ENCODE assay signal across 1 cellular context in genomic region chr3:106342386-106342785, GRCh38.
TF ChIP-seq lines count a peak whose summit lies in the region.

No MANE protein-coding gene starts in this region.

TF ChIP-seq in GM12878, 131 proteins besides CTCF, POLR2A, EP300 and RAD21 (continued from another document):
- no peak for TF ChIP-seq IRF3 (IDR thresholded peaks at IDR 0.05)
- TF ChIP-seq IKZF1 (conservative IDR thresholded peaks at IDR 0.05): no peak
